22 cellular contexts compared by ENCODE assay signal in genomic region chr13:111267205-111267604, GRCh38. TPM values are rescaled to one million over a fixed set of nuclear protein-coding genes. Genes with fewer than 3 reads are reported as not detected.
"Had no signal": no experiment of that assay in that cellular context is flagged by ENCODE, and none has a peak within 500 bp of the region (broad histone marks: within the 10 kb centered on the region; RNA-seq: fewer than 3 reads in every experiment).

No MANE protein-coding gene starts in this region.

- H3K9me3 ChIP-seq: lower lobe of right lung, ovary, right lobe of liver, thyroid gland had no signal

- H3K4me1 ChIP-seq: right lobe of liver had no signal

- H3K79me2 ChIP-seq: hepatocyte had no signal

- H3K4me2 ChIP-seq: hepatocyte, smooth muscle cell had no signal

- H3K4me3 Mint-ChIP-seq: activated CD4-positive, alpha-beta T cell treated with anti-CD3 and anti-CD28 coated beads, Interleukin-2, amount 10 ng/mL, durations not matched to agents 24 days and 14 days; activated CD8-positive, alpha-beta T cell treated with anti-CD3 and anti-CD28 coated beads for 36 hours; activated naive CD4-positive, alpha-beta T cell treated with anti-CD3 and anti-CD28 coated beads, Interleukin-2, amount 50 U/mL, for 24 hours; activated T-cell treated with anti-CD3 and anti-CD28 coated beads, Interleukin-2, amount 50 U/mL, for 72 hours; mesothelial cell of epicardium; naive B cell had no signal

- H3K27me3 ChIP-seq: hepatocyte, ovary, right lobe of liver, thyroid gland had no signal

- H3K27ac Mint-ChIP-seq: activated CD4-positive, alpha-beta T cell treated with anti-CD3 and anti-CD28 coated beads, Interleukin-2, amount 10 ng/mL, durations not matched to agents 24 days and 14 days; activated CD8-positive, alpha-beta T cell treated with anti-CD3 and anti-CD28 coated beads for 36 hours; activated naive CD4-positive, alpha-beta T cell treated with anti-CD3 and anti-CD28 coated beads, Interleukin-2, amount 50 U/mL, for 24 hours; activated T-cell treated with anti-CD3 and anti-CD28 coated beads, Interleukin-2, amount 50 U/mL, for 72 hours; mesothelial cell of epicardium had no signal

- DNase-seq: activated CD4-positive, alpha-beta T cell treated with anti-CD3 and anti-CD28 coated beads, Interleukin-2, amount 10 ng/mL, durations not matched to agents 24 days and 14 days; activated CD8-positive, alpha-beta T cell treated with anti-CD3 and anti-CD28 coated beads for 36 hours; activated effector memory CD4-positive, alpha-beta T cell treated with anti-CD3 and anti-CD28 coated beads, Interleukin-2, amount 50 U/mL, for 16 hours; activated T-cell treated with anti-CD3 and anti-CD28 coated beads, Interleukin-2, amount 50 U/mL, for 72 hours; amniotic stem cell; effector CD8-positive, alpha-beta T cell; left colon; lower lobe of right lung; naive B cell; ovary; right lobe of liver; stimulated activated CD4-positive, alpha-beta T cell treated with anti-CD3 and anti-CD28 coated beads, Interleukin-4, amount 100 ng/mL, for 1 hour; T1000; thyroid gland had no signal

- H3K27ac ChIP-seq: hepatocyte, lower lobe of right lung, ovary, right lobe of liver, thyroid gland had no signal

- H3K36me3 ChIP-seq: ovary had no signal

- H3K27me3 Mint-ChIP-seq: activated CD4-positive, alpha-beta T cell treated with anti-CD3 and anti-CD28 coated beads, Interleukin-2, amount 10 ng/mL, durations not matched to agents 24 days and 14 days; activated CD8-positive, alpha-beta T cell treated with anti-CD3 and anti-CD28 coated beads for 36 hours; activated naive CD4-positive, alpha-beta T cell treated with anti-CD3 and anti-CD28 coated beads, Interleukin-2, amount 50 U/mL, for 24 hours; naive B cell had no signal

- H3K4me1 Mint-ChIP-seq: mesothelial cell of epicardium had no signal

- H3K4me3 ChIP-seq: hepatocyte, lower lobe of right lung, ovary, right lobe of liver, smooth muscle cell, thyroid gland had no signal

- H2AFZ ChIP-seq: hepatocyte had no signal

- H3K9me3 Mint-ChIP-seq: activated CD4-positive, alpha-beta T cell treated with anti-CD3 and anti-CD28 coated beads, Interleukin-2, amount 10 ng/mL, durations not matched to agents 24 days and 14 days; activated CD8-positive, alpha-beta T cell treated with anti-CD3 and anti-CD28 coated beads for 36 hours; activated naive CD4-positive, alpha-beta T cell treated with anti-CD3 and anti-CD28 coated beads, Interleukin-2, amount 50 U/mL, for 24 hours; activated T-cell treated with anti-CD3 and anti-CD28 coated beads, Interleukin-2, amount 50 U/mL, for 72 hours; mesothelial cell of epicardium; naive B cell had no signal

RNA-seq across cellular contexts. Expression of gene TEX29, which starts 53.2 kb away (rescaled TPM):
- total RNA-seq: fibroblast of villous mesenchyme, glomerular endothelial cell, pulmonary artery endothelial cell, thyroid gland, ureter had no signal
